Comparison of ENCODE assay signal across 8 cellular contexts in genomic region chr12:12721251-12721689, GRCh38. TPM values are rescaled to one million over a fixed set of nuclear protein-coding genes. Genes with fewer than 3 reads are reported as not detected.
DNase-seq lines count a peak whose midpoint lies in the region; ATAC-seq and TF ChIP-seq lines count a peak whose summit lies in the region.

No MANE protein-coding gene starts in this region.

- H3K27ac ChIP-seq in BLaER1 (peak overlapping the region; percentile 100), HL-60 (replicated peaks) (peak overlapping the region; percentile 98)

- DNase-seq in HL-60 (ENCODE audit: low read depth in 1 of 2, low spot score in 1 of 2) = no peak
- no peak for DNase-seq in superior temporal gyrus (ENCODE audit: extremely low spot score)
- no peak for DNase-seq in hippocampal formation (lab: John Stamatoyannopoulos, UW)
- DNase-seq in COLO829 (ENCODE audit: low spot score) = no peak
- DNase-seq in left lobe of liver (ENCODE audit: low spot score) = no peak

- H3K36me3 Mint-ChIP-seq in activated naive CD8-positive, alpha-beta T cell = peaks cover 10% of the 10 kb centered on the region

- no peaks in the 10 kb centered on the region for H3K9me3 Mint-ChIP-seq in activated naive CD8-positive, alpha-beta T cell (ENCODE audit: low read depth)

- peak overlapping the region; percentile 95 for H3K4me2 ChIP-seq in BLaER1

- H3K4me1 Mint-ChIP-seq in activated naive CD8-positive, alpha-beta T cell (ENCODE audit: low read depth) = peaks cover 42% of the 10 kb centered on the region

- H3K9ac ChIP-seq in BLaER1 = peak overlapping the region; percentile 100
- H3K9ac ChIP-seq in mucosa of stomach (ENCODE audit: low read length) = peak overlapping the region; percentile 93

- H3K4me3 ChIP-seq in BLaER1 (peak overlapping the region; percentile 96), HL-60 (replicated peaks; ENCODE audit: insufficient read depth, low read length) (no peak overlapping the region), mucosa of stomach (ENCODE audit: low read length) (no peak overlapping the region)

- H3K27me3 Mint-ChIP-seq in activated naive CD8-positive, alpha-beta T cell = no peaks in the 10 kb centered on the region

- H3K4me1 ChIP-seq in BLaER1 (peaks cover 14% of the 10 kb centered on the region), mucosa of stomach (ENCODE audit: control insufficient read depth, insufficient read depth, low read length) (peaks cover 14% of the 10 kb centered on the region)

- no peak for TF ChIP-seq CTCF in HL-60 (IDR thresholded peaks at IDR 0.05; ENCODE audit: insufficient read depth, low read length)

- H3K4me3 Mint-ChIP-seq in activated naive CD8-positive, alpha-beta T cell = peak overlapping the region; percentile 95

- peaks cover 33% of the 10 kb centered on the region for H4K20me1 ChIP-seq in BLaER1

- no peaks in the 10 kb centered on the region for H3K27me3 ChIP-seq in BLaER1
- no peaks in the 10 kb centered on the region for H3K27me3 ChIP-seq in HL-60 (ENCODE audit: insufficient read depth, poor library complexity, severe bottlenecking)
- H3K27me3 ChIP-seq in mucosa of stomach (ENCODE audit: control insufficient read depth, insufficient read depth, low read length) = no peaks in the 10 kb centered on the region

- no peak for ATAC-seq in left lobe of liver

- H3K27ac Mint-ChIP-seq in activated naive CD8-positive, alpha-beta T cell = peak overlapping the region; percentile 96

- H3K9me3 ChIP-seq in BLaER1 (no peaks in the 10 kb centered on the region), mucosa of stomach (ENCODE audit: control insufficient read depth, low read length) (no peaks in the 10 kb centered on the region)

- peaks cover 34% of the 10 kb centered on the region for H3K36me3 ChIP-seq in BLaER1
- H3K36me3 ChIP-seq in mucosa of stomach (ENCODE audit: control insufficient read depth, insufficient read depth, low read length) = no peaks in the 10 kb centered on the region

RNA-seq across cellular contexts. Expression of gene CDKN1B, which starts 4.1 kb away (rescaled TPM):
- total RNA-seq in left lobe of liver = 25.5 TPM

RNA-seq across cellular contexts. Expression of gene GPR19, which starts 25.3 kb away (rescaled TPM):
- total RNA-seq in left lobe of liver = 0.18 TPM
